Comparison of ENCODE assay signal across 27 cellular contexts in genomic region chr6:136591617-136592016, GRCh38. TPM values are rescaled to one million over a fixed set of nuclear protein-coding genes. Genes with fewer than 3 reads are reported as not detected.
"Had no signal": no experiment of that assay in that cellular context is flagged by ENCODE, and none has a peak within 500 bp of the region (broad histone marks: within the 10 kb centered on the region; RNA-seq: fewer than 3 reads in every experiment).

No MANE protein-coding gene starts in this region.

- H3K4me1 Mint-ChIP-seq: brain had no signal

- H3K27ac Mint-ChIP-seq: activated CD8-positive, alpha-beta memory T cell treated with anti-CD3 and anti-CD28 coated beads, Interleukin-2, amount 10 ng/mL, durations not matched to agents 7 days and 5 days; activated naive CD4-positive, alpha-beta T cell treated with anti-CD3 and anti-CD28 coated beads, Interleukin-2, amount 10 ng/mL, durations not matched to agents 7 days and 5 days; brain had no signal

- H3K9me3 Mint-ChIP-seq: activated naive CD4-positive, alpha-beta T cell treated with anti-CD3 and anti-CD28 coated beads, Interleukin-2, amount 10 ng/mL, durations not matched to agents 7 days and 5 days; activated naive CD8-positive, alpha-beta T cell treated with anti-CD3 and anti-CD28 coated beads, Interleukin-2, amount 10 ng/mL, durations not matched to agents 7 days and 5 days; activated T-helper 1 cell treated with anti-CD3 and anti-CD28 coated beads, Interleukin-12 subunit alpha, Interleukin-12 subunit beta, Interleukin-2, Interleukin-4 antibody, amounts not matched to agents 30 ng/mL and 10 ng/mL and 1 ng/mL, durations not matched to agents 14 hours and 24 hours and 36 hours had no signal

- H3K9me3 ChIP-seq: ascending aorta, breast epithelium, colonic mucosa, esophagus squamous epithelium, gastroesophageal sphincter, heart right ventricle had no signal

- H3K4me3 ChIP-seq: ascending aorta, breast epithelium, cardiac muscle cell, colonic mucosa, esophagus squamous epithelium, gastroesophageal sphincter, heart right ventricle had no signal

- ATAC-seq: activated CD8-positive, alpha-beta memory T cell treated with anti-CD3 and anti-CD28 coated beads, Interleukin-2, amount 10 ng/mL, durations not matched to agents 7 days and 5 days; activated CD8-positive, alpha-beta T cell treated with anti-CD3 and anti-CD28 coated beads, Interleukin-2, amount 10 ng/mL, durations not matched to agents 7 days and 5 days; activated naive CD4-positive, alpha-beta T cell treated with anti-CD3 and anti-CD28 coated beads, Interleukin-2, amount 50 U/mL, for 72 hours; gastroesophageal sphincter; heart right ventricle had no signal

- H3K27me3 Mint-ChIP-seq: activated CD8-positive, alpha-beta memory T cell treated with anti-CD3 and anti-CD28 coated beads, Interleukin-2, amount 10 ng/mL, durations not matched to agents 7 days and 5 days; activated naive CD4-positive, alpha-beta T cell treated with anti-CD3 and anti-CD28 coated beads, Interleukin-2, amount 10 ng/mL, durations not matched to agents 7 days and 5 days; activated naive CD8-positive, alpha-beta T cell treated with anti-CD3 and anti-CD28 coated beads, Interleukin-2, amount 10 ng/mL, durations not matched to agents 7 days and 5 days; brain had no signal

- H3K4me1 ChIP-seq: breast epithelium, colonic mucosa had no signal

- H3K36me3 Mint-ChIP-seq: brain had no signal

- H3K27ac ChIP-seq: breast epithelium, cardiac muscle cell, colonic mucosa, epithelial cell of prostate, esophagus squamous epithelium, gastroesophageal sphincter, heart right ventricle had no signal

- H3K36me3 ChIP-seq: breast epithelium, cardiac muscle cell, colonic mucosa had no signal

- H3K4me3 Mint-ChIP-seq: activated CD8-positive, alpha-beta memory T cell treated with anti-CD3 and anti-CD28 coated beads, Interleukin-2, amount 10 ng/mL, durations not matched to agents 7 days and 5 days; activated CD8-positive, alpha-beta T cell treated with anti-CD3 and anti-CD28 coated beads, Interleukin-2, amount 10 ng/mL, durations not matched to agents 7 days and 5 days; activated naive CD4-positive, alpha-beta T cell treated with anti-CD3 and anti-CD28 coated beads, Interleukin-2, amount 10 ng/mL, durations not matched to agents 7 days and 5 days; activated naive CD8-positive, alpha-beta T cell treated with anti-CD3 and anti-CD28 coated beads, Interleukin-2, amount 10 ng/mL, durations not matched to agents 7 days and 5 days; activated T-helper 1 cell treated with anti-CD3 and anti-CD28 coated beads, Interleukin-12 subunit alpha, Interleukin-12 subunit beta, Interleukin-2, Interleukin-4 antibody, amounts not matched to agents 30 ng/mL and 10 ng/mL and 1 ng/mL, durations not matched to agents 14 hours and 24 hours and 36 hours; brain had no signal

- H3K27me3 ChIP-seq: ascending aorta, breast epithelium, cardiac muscle cell, colonic mucosa, esophagus squamous epithelium, gastroesophageal sphincter, heart right ventricle had no signal

- DNase-seq: activated CD4-positive, alpha-beta T cell treated with anti-CD3 and anti-CD28 coated beads for 48 hours; activated CD4-positive, alpha-beta T cell treated with anti-CD3 and anti-CD28 coated beads, Interleukin-2, amount 50 U/mL, for 1 hour; activated CD4-positive, alpha-beta T cell treated with anti-CD3 and anti-CD28 coated beads, Interleukin-2, amount 50 U/mL, for 48 hours; activated CD8-positive, alpha-beta memory T cell treated with anti-CD3 and anti-CD28 coated beads, Interleukin-2, amount 10 ng/mL, durations not matched to agents 7 days and 5 days; activated CD8-positive, alpha-beta memory T cell treated with anti-CD3 and anti-CD28 coated beads, Interleukin-2, amount 50 U/mL, for 4 hours; activated CD8-positive, alpha-beta T cell treated with anti-CD3 and anti-CD28 coated beads, Interleukin-2, amount 10 ng/mL, durations not matched to agents 7 days and 5 days; activated naive CD4-positive, alpha-beta T cell; activated naive CD4-positive, alpha-beta T cell treated with anti-CD3 and anti-CD28 coated beads, Interleukin-2, amount 10 ng/mL, durations not matched to agents 7 days and 5 days; activated naive CD8-positive, alpha-beta T cell treated with anti-CD3 and anti-CD28 coated beads, Interleukin-2, amount 10 ng/mL, durations not matched to agents 7 days and 5 days; activated T-cell treated with anti-CD3 and anti-CD28 coated beads, Interleukin-2, amount 50 U/mL, for 1 hour; activated T-cell treated with anti-CD3 and anti-CD28 coated beads, Interleukin-2, amount 50 U/mL, for 48 hours; central memory CD4-positive, alpha-beta T cell; cerebellar nuclear complex; colonic mucosa; effector CD8-positive, alpha-beta T cell; esophagus squamous epithelium; foreskin melanocyte; heart right ventricle; T-helper 2 cell had no signal

RNA-seq across cellular contexts. Expression of gene MAP7, which starts 41.4 kb away (rescaled TPM):
- total RNA-seq: ascending aorta had no signal
